8 cellular contexts compared by ENCODE assay signal in genomic region chr19:42220751-42221097, GRCh38. TPM values are rescaled to one million over a fixed set of nuclear protein-coding genes. Genes with fewer than 3 reads are reported as not detected.
DNase-seq lines count a peak whose midpoint lies in the region; TF ChIP-seq lines count a peak whose summit lies in the region.

No MANE protein-coding gene starts in this region.

- peaks cover 17% of the 10 kb centered on the region for H3K36me3 ChIP-seq in BJ (ENCODE audit: control insufficient read depth, insufficient read depth, low read length)
- peaks cover 31% of the 10 kb centered on the region for H3K36me3 ChIP-seq in NT2/D1 (ENCODE audit: insufficient read depth, insufficient read length, low read length)
- H3K36me3 ChIP-seq in endodermal cell (ENCODE audit: control insufficient read depth, insufficient read depth, low read length) = peaks cover 19% of the 10 kb centered on the region
- no peaks in the 10 kb centered on the region for H3K36me3 ChIP-seq in neural cell (ENCODE audit: insufficient read depth, low read length)

- no peaks in the 10 kb centered on the region for H3K27me3 Mint-ChIP-seq in endodermal cell (ENCODE audit: insufficient read depth)

- no peak for TF ChIP-seq RAD21 in neural cell (conservative IDR thresholded peaks at IDR 0.05)

- H3K27ac ChIP-seq in endodermal cell (ENCODE audit: low read depth, low read length) (peak overlapping the region; percentile 55), neural cell (ENCODE audit: low read length) (peak overlapping the region; percentile 74)

- peak overlapping the region; percentile 94 for H3K4me3 Mint-ChIP-seq in endodermal cell

- H3K4me2 ChIP-seq in neural cell (ENCODE audit: low read length) = peak overlapping the region; percentile 98

- H3K27me3 ChIP-seq in BJ (ENCODE audit: control insufficient read depth, insufficient read depth, low read length) (no peaks in the 10 kb centered on the region), NT2/D1 (ENCODE audit: insufficient read depth, insufficient read length) (no peaks in the 10 kb centered on the region), endodermal cell (ENCODE audit: control insufficient read depth, insufficient read depth, low read length, poor library complexity, severe bottlenecking) (no peaks in the 10 kb centered on the region), neural cell (ENCODE audit: insufficient read depth, low read depth, low read length) (no peaks in the 10 kb centered on the region)

- intact Hi-C loops in head of caudate nucleus (cut with DNase I) = no loop called here

- H3K4me1 ChIP-seq in NT2/D1 (ENCODE audit: insufficient read depth, insufficient read length) (peaks cover 9% of the 10 kb centered on the region), endodermal cell (ENCODE audit: control insufficient read depth, insufficient read depth, low read length) (peaks cover 4% of the 10 kb centered on the region)

- H3K27ac Mint-ChIP-seq in endodermal cell = peak overlapping the region; percentile 92

- H3K79me2 ChIP-seq in neural cell (replicated peaks; ENCODE audit: insufficient read depth, low read length) = peaks cover 18% of the 10 kb centered on the region

- no peak for TF ChIP-seq EP300 in neural cell (conservative IDR thresholded peaks at IDR 0.05; ENCODE audit: poor library complexity, severe bottlenecking)

- H3K9me3 ChIP-seq in NT2/D1 (ENCODE audit: insufficient read depth, low read length) (no peaks in the 10 kb centered on the region), endodermal cell (ENCODE audit: control insufficient read depth, low read length) (no peaks in the 10 kb centered on the region), neural cell (ENCODE audit: low read length) (no peaks in the 10 kb centered on the region)

- H4K20me1 ChIP-seq in neural cell (ENCODE audit: insufficient read depth) = peaks cover 3% of the 10 kb centered on the region

- POLR2A ChIA-PET in BJ (lab: Charles Lee) = no interaction called here

- peaks cover 19% of the 10 kb centered on the region for H3K4me1 Mint-ChIP-seq in endodermal cell

- H3K9me2 ChIP-seq in neural cell (ENCODE audit: insufficient read depth, low read length) = no peaks in the 10 kb centered on the region

- H3K36me3 Mint-ChIP-seq in endodermal cell (ENCODE audit: low read depth) = peaks cover 21% of the 10 kb centered on the region

- peaks cover 7% of the 10 kb centered on the region for H3F3A ChIP-seq in neural cell (ENCODE audit: insufficient read depth, low read length, poor library complexity, severe bottlenecking)

- H3K9ac ChIP-seq in NT2/D1 (ENCODE audit: insufficient read length, low read depth) = peak overlapping the region; percentile 95
- peak overlapping the region; percentile 83 for H3K9ac ChIP-seq in endodermal cell (ENCODE audit: extremely low read depth, low read length, poor library complexity, severe bottlenecking)
- peak overlapping the region; percentile 76 for H3K9ac ChIP-seq in neural cell (ENCODE audit: low read length)

- DNase-seq in BJ (ENCODE audit: low read depth) = no peak
- DNase-seq in NT2/D1 (ENCODE audit: low read depth, low spot score) = no peak
- DNase-seq in endodermal cell = no peak
- DNase-seq in head of caudate nucleus = no peak
- no peak for DNase-seq in HCEC 1CT
- no peak for DNase-seq in C1 segment of cervical spinal cord (lab: John Stamatoyannopoulos, UW)
- DNase-seq in T1000 (lab: John Stamatoyannopoulos, UW) = no peak

- CTCF ChIA-PET in BJ (lab: Yijun Ruan, JAX) = interaction anchor here (1.2 kb wide), 1 partner anchor 19 kb away, joined by 4 read pairs; no protein-coding TSS in a partner anchor

- H2AFZ ChIP-seq in neural cell (ENCODE audit: low read depth, low read length) = peak overlapping the region; percentile 53

- WGBS in endodermal cell (ENCODE audit: insufficient coverage in 1 of 2, insufficient read length in 1 of 2), 2 experiments = 0 to 7% methylated on average over 3 to 6 of the region's 6 CpGs

- TF ChIP-seq CTCF in BJ (IDR thresholded peaks at IDR 0.05; ENCODE audit: insufficient read depth, low read depth, low read length) (no peak), endodermal cell (conservative IDR thresholded peaks at IDR 0.05) (no peak), neural cell (IDR thresholded peaks at IDR 0.05; ENCODE audit: poor library complexity, severe bottlenecking) (no peak)

- H3K4me3 ChIP-seq in BJ (ENCODE audit: low read depth, low read length) (peak overlapping the region; percentile 72), NT2/D1 (ENCODE audit: insufficient read length, low read depth) (peak overlapping the region; percentile 89), endodermal cell (ENCODE audit: low read length) (peak overlapping the region; percentile 98), neural cell (ENCODE audit: low read length) (peak overlapping the region; percentile 84)

- H3K9me3 Mint-ChIP-seq in endodermal cell = no peaks in the 10 kb centered on the region

TF ChIP-seq in neural cell, 6 proteins besides CTCF, POLR2A, EP300 and RAD21:
- TF ChIP-seq MXI1 (conservative IDR thresholded peaks at IDR 0.05; ENCODE audit: poor library complexity, severe bottlenecking) (no peak), TAF1 (IDR thresholded peaks at IDR 0.05; ENCODE audit: low read depth) (no peak), POLR2AphosphoS5 (IDR thresholded peaks at IDR 0.05) (no peak), REST (IDR thresholded peaks at IDR 0.05; ENCODE audit: borderline replicate concordance) (no peak), SMC3 (conservative IDR thresholded peaks at IDR 0.05; ENCODE audit: poor library complexity) (no peak), EZH2 (IDR thresholded peaks at IDR 0.05; ENCODE audit: borderline replicate concordance, insufficient read depth, low read length, poor library complexity, severe bottlenecking) (no peak)

RNA-seq across cellular contexts. Expression of gene ZNF526, which starts 0.6 kb away (rescaled TPM):
- polyA plus RNA-seq in BJ (2011; rRNA removed) = 4.8 and 5.9 TPM in 2 replicates
- polyA minus RNA-seq in BJ (2011; rRNA and poly(A)+ RNA removed) = 9.8 and 14.0 TPM in 2 replicates
- total RNA-seq in endodermal cell = 10 to 100 TPM; 15.7 to 16.0 TPM
- 9.6 TPM for polyA plus RNA-seq in endodermal cell (2013, experiment 1 of 2)
- 9.5 TPM for polyA plus RNA-seq in endodermal cell (2013, experiment 2 of 2)
- 2.1 TPM in 2 replicates for polyA plus RNA-seq in neural cell
- 7.6 and 10.0 TPM in 2 replicates for polyA minus RNA-seq in neural cell

RNA-seq across cellular contexts. Expression of gene DEDD2, which starts 3.2 kb away (rescaled TPM):
- polyA plus RNA-seq in BJ (2011; rRNA removed) = 19.1 and 30.4 TPM in 2 replicates
- 8.3 and 16.0 TPM in 2 replicates for polyA minus RNA-seq in BJ (2011; rRNA and poly(A)+ RNA removed)
- total RNA-seq in endodermal cell = 10 to 100 TPM; 25.8 to 28.0 TPM
- 20.5 TPM for polyA plus RNA-seq in endodermal cell (2013, experiment 1 of 2)
- polyA plus RNA-seq in endodermal cell (2013, experiment 2 of 2) = 15.9 TPM
- polyA plus RNA-seq in neural cell = 69.9 and 72.8 TPM in 2 replicates
- 45.7 and 51.6 TPM in 2 replicates for polyA minus RNA-seq in neural cell

RNA-seq across cellular contexts. Expression of gene GSK3A, which starts 21.7 kb away (rescaled TPM):
- polyA plus RNA-seq in BJ (2011; rRNA removed) (27.7 and 36.1 TPM in 2 replicates), neural cell (25.2 and 25.8 TPM in 2 replicates)
- polyA minus RNA-seq in BJ (2011; rRNA and poly(A)+ RNA removed) = 21.9 and 22.7 TPM in 2 replicates
- total RNA-seq in endodermal cell = 10 to 100 TPM; 52.6 to 55.1 TPM
- 59.5 TPM for polyA plus RNA-seq in endodermal cell (2013, experiment 1 of 2)
- polyA plus RNA-seq in endodermal cell (2013, experiment 2 of 2) = 52.7 TPM
- 31.5 and 32.4 TPM in 2 replicates for polyA minus RNA-seq in neural cell

RNA-seq across cellular contexts. Expression of gene ERF, which starts 34.2 kb away (rescaled TPM):
- 47.4 and 51.4 TPM in 2 replicates for polyA plus RNA-seq in BJ (2011; rRNA removed)
- polyA minus RNA-seq in BJ (2011; rRNA and poly(A)+ RNA removed) = 41.5 and 62.0 TPM in 2 replicates
- total RNA-seq in endodermal cell = 100 to 1,000 TPM; 106 to 138 TPM
- polyA plus RNA-seq in endodermal cell (2013, experiment 1 of 2) = 70.5 TPM
- 59.5 TPM for polyA plus RNA-seq in endodermal cell (2013, experiment 2 of 2)
- 3.8 and 6.7 TPM in 2 replicates for polyA plus RNA-seq in neural cell
- polyA minus RNA-seq in neural cell = 5.3 and 6.6 TPM in 2 replicates

RNA-seq across cellular contexts. Expression of gene CIC, which starts 48.3 kb away (rescaled TPM):
- polyA plus RNA-seq in BJ (2011; rRNA removed) (3.5 and 7.0 TPM in 2 replicates), neural cell (10.8 and 23.1 TPM in 2 replicates)
- 5.2 and 7.9 TPM in 2 replicates for polyA minus RNA-seq in BJ (2011; rRNA and poly(A)+ RNA removed)
- 10 to 100 TPM; 48.6 to 57.6 TPM for total RNA-seq in endodermal cell
- polyA plus RNA-seq in endodermal cell (2013, experiment 1 of 2) = 55.5 TPM
- polyA plus RNA-seq in endodermal cell (2013, experiment 2 of 2) = 51.2 TPM
- 29.0 and 31.0 TPM in 2 replicates for polyA minus RNA-seq in neural cell
